In genomic region chr17:27430882-27431491, GRCh38 we compare ENCODE assay signal across 8 cellular contexts. TPM values are rescaled to one million over a fixed set of nuclear protein-coding genes. Genes with fewer than 3 reads are reported as not detected.
DNase-seq lines count a peak whose midpoint lies in the region; ATAC-seq and TF ChIP-seq lines count a peak whose summit lies in the region.

No MANE protein-coding gene starts in this region.

- WGBS in hepatocyte (ENCODE audit: low lambda C conversion rate, missing lambda C conversion rate) = 81% methylated on average over 10 of the region's 10 CpGs

- H3K79me2 ChIP-seq in HCT116 (ENCODE audit: insufficient read depth, low read length) = no peaks in the 10 kb centered on the region
- H3K79me2 ChIP-seq in hepatocyte = no peaks in the 10 kb centered on the region

- intact Hi-C loops in HCT116 (cut with micrococcal nuclease) = loop anchor here (2.0 kb wide), 2 partner anchors 78 to 194 kb away; no protein-coding TSS in a partner anchor
- intact Hi-C loops in upper lobe of right lung (cut with DNase I) = no loop called here

- no peak for TF ChIP-seq POLR2A in HCT116 (IDR thresholded peaks at IDR 0.05; ENCODE audit: borderline replicate concordance, extremely low read depth, insufficient read depth, insufficient read length)

- H3K4me1 Mint-ChIP-seq in WTC11 = no peaks in the 10 kb centered on the region

- H3K36me3 ChIP-seq in HCT116 (ENCODE audit: control insufficient read depth in 1 of 2, insufficient read depth in 2 of 2, low read length in 2 of 2) = no peaks in the 10 kb centered on the region
- H3K36me3 ChIP-seq in hepatocyte (replicated peaks; ENCODE audit: insufficient read depth, low read depth) = no peaks in the 10 kb centered on the region
- no peaks in the 10 kb centered on the region for H3K36me3 ChIP-seq in upper lobe of right lung

- H4K20me1 ChIP-seq in HCT116 (ENCODE audit: insufficient read depth) = no peaks in the 10 kb centered on the region
- no peaks in the 10 kb centered on the region for H4K20me1 ChIP-seq in hepatocyte (ENCODE audit: insufficient read depth, poor library complexity, severe bottlenecking)

- no peaks in the 10 kb centered on the region for H3K4me1 ChIP-seq in HCT116 (ENCODE audit: control insufficient read depth in 1 of 2, insufficient read depth in 2 of 2, low read length in 2 of 2)
- no peaks in the 10 kb centered on the region for H3K4me1 ChIP-seq in hepatocyte (ENCODE audit: insufficient read depth)
- H3K4me1 ChIP-seq in upper lobe of right lung = no peaks in the 10 kb centered on the region

- no peak overlapping the region for H3K9ac ChIP-seq in HCT116 (ENCODE audit: low read length)

- no peaks in the 10 kb centered on the region for H3K27me3 Mint-ChIP-seq in WTC11 (ENCODE audit: low read depth)

- no peaks in the 10 kb centered on the region for H3K9me2 ChIP-seq in HCT116 (ENCODE audit: insufficient read depth)
- H3K9me2 ChIP-seq in hepatocyte (replicated peaks; ENCODE audit: insufficient read depth) = no peaks in the 10 kb centered on the region

- peaks cover 5% of the 10 kb centered on the region for H3K9me3 Mint-ChIP-seq in WTC11

- RAD21 ChIA-PET in HCT116 (lab: Charles Lee; ENCODE audit: low non-redundant PET in 1 of 2, low total read pairs in 2 of 2, uncharacterized antibody in 2 of 2, unreplicated experiment in 2 of 2) = no interaction called here

- TF ChIP-seq CTCF in AG09309 (IDR thresholded peaks at IDR 0.05; ENCODE audit: control insufficient read depth, insufficient read depth, low read depth, low read length, missing control alignments) (peak; percentile 76), HCT116 (IDR thresholded peaks at IDR 0.05 in 2 of 3, conservative IDR thresholded peaks at IDR 0.05 in 1 of 3; ENCODE audit: borderline replicate concordance in 1 of 3, insufficient read depth in 1 of 3, low read depth in 2 of 3, low read length in 2 of 3) (peak; percentile 59 to 81 (median 66); a peak in 5 of 6 replicates), WTC11 (IDR thresholded peaks at IDR 0.05) (peak; percentile 39), hepatocyte (IDR thresholded peaks at IDR 0.05; ENCODE audit: poor library complexity) (peak; percentile 46), upper lobe of right lung (IDR thresholded peaks at IDR 0.05) (peak; percentile 55)

- H3K27me3 ChIP-seq in HCT116 (ENCODE audit: insufficient read depth, low read length) = no peaks in the 10 kb centered on the region
- H3K27me3 ChIP-seq in hepatocyte = no peaks in the 10 kb centered on the region
- no peaks in the 10 kb centered on the region for H3K27me3 ChIP-seq in upper lobe of right lung

- TF ChIP-seq RAD21 in HCT116 (IDR thresholded peaks at IDR 0.05; ENCODE audit: low read depth) = peak; percentile 66

- DNase-seq in AG09309 (ENCODE audit: low read depth) = no peak
- DNase-seq in HCT116 (ENCODE audit: low read depth, low spot score) = peak; percentile 28
- peak; percentile 62 for DNase-seq in WTC11 (ENCODE audit: low spot score)
- peak; percentile 52 for DNase-seq in hepatocyte (ENCODE audit: low spot score)
- DNase-seq in upper lobe of right lung = peak; percentile 69
- DNase-seq in NCI-H1048 (lab: John Stamatoyannopoulos, UW) = no peak
- DNase-seq in stimulated activated CD4-positive, alpha-beta T cell treated with anti-CD3 and anti-CD28 coated beads, Interleukin-4, amount 100 ng/mL, for 24 hours = no peak

- no peak overlapping the region for H3K27ac Mint-ChIP-seq in WTC11

- no peak overlapping the region for H2AFZ ChIP-seq in HCT116 (ENCODE audit: low read depth, low read length, poor library complexity, severe bottlenecking)
- H2AFZ ChIP-seq in hepatocyte = no peak overlapping the region

- H3K9me3 ChIP-seq in HCT116 (ENCODE audit: control insufficient read depth in 1 of 2, insufficient read depth in 1 of 2, low read depth in 1 of 2, low read length in 2 of 2) (no peaks in the 10 kb centered on the region), hepatocyte (ENCODE audit: low read depth) (no peaks in the 10 kb centered on the region), upper lobe of right lung (no peaks in the 10 kb centered on the region)

- H3K4me3 Mint-ChIP-seq in WTC11 = no peak overlapping the region

- no TSS peak for BruUV-seq in HCT116 (replicated peaks; lab: Mats Ljungman, UMichigan)

- no peak overlapping the region for H3K4me3 ChIP-seq in AG09309 (ENCODE audit: control insufficient read depth, low read depth, low read length)
- H3K4me3 ChIP-seq in HCT116 (replicated peaks in 1 of 2; ENCODE audit: low read depth in 1 of 2, low read length in 2 of 2) = no peak overlapping the region
- no peak overlapping the region for H3K4me3 ChIP-seq in hepatocyte
- no peak overlapping the region for H3K4me3 ChIP-seq in upper lobe of right lung

- POLR2A ChIA-PET in HCT116 (lab: Charles Lee) (no interaction called here), WTC11 (lab: Charles Lee) (no interaction called here)

- H3K27ac ChIP-seq in HCT116 (ENCODE audit: low read depth, low read length) (no peak overlapping the region), hepatocyte (no peak overlapping the region), upper lobe of right lung (no peak overlapping the region)

- H3K36me3 Mint-ChIP-seq in WTC11 = no peaks in the 10 kb centered on the region

- CTCF ChIA-PET in HCT116 (lab: Charles Lee) (interaction anchor here (0.9 to 1.7 kb wide), 4 partner anchors 25 to 194 kb away, joined by 3 to 9 read pairs (median 5); partner anchors contain the start of gene KSR1), WTC11 (lab: Charles Lee) (interaction anchor here (0.9 to 2.4 kb wide), 9 partner anchors 8 to 224 kb away, joined by 3 to 7 read pairs (median 4); partner anchors contain the start of gene KSR1)

- ATAC-seq in HCT116 = peak; percentile 99
- peak; percentile 86 for ATAC-seq in WTC11
- ATAC-seq in upper lobe of right lung = peak; percentile 79
- ATAC-seq in HG02623 (IDR thresholded peaks at IDR 0.05; ENCODE audit: unreplicated experiment) = no peak

- H3K4me2 ChIP-seq in HCT116 (ENCODE audit: low read length) (no peak overlapping the region), hepatocyte (no peak overlapping the region)

TF ChIP-seq in HCT116, 20 proteins besides CTCF, POLR2A, EP300 and RAD21 (continues in another document):
- no peak for TF ChIP-seq ELF1 (IDR thresholded peaks at IDR 0.05; ENCODE audit: borderline replicate concordance, low read depth)
- no peak for TF ChIP-seq ATF3 (IDR thresholded peaks at IDR 0.05)
- TF ChIP-seq CEBPB (IDR thresholded peaks at IDR 0.05; ENCODE audit: low read depth) = no peak
- no peak for TF ChIP-seq EZH2 (IDR thresholded peaks at IDR 0.05)
- TF ChIP-seq EZH2phosphoT487 (IDR thresholded peaks at IDR 0.05; ENCODE audit: borderline replicate concordance) = no peak
- no peak for TF ChIP-seq JUND (IDR thresholded peaks at IDR 0.05)
- no peak for TF ChIP-seq EGR1 (IDR thresholded peaks at IDR 0.05; ENCODE audit: low read depth)
- no peak for TF ChIP-seq ZNF274 (IDR thresholded peaks at IDR 0.05; ENCODE audit: low read depth, low read length)
- no peak for TF ChIP-seq SIN3A (IDR thresholded peaks at IDR 0.05; ENCODE audit: low read depth)
- TF ChIP-seq ZFX (IDR thresholded peaks at IDR 0.05) = no peak
- no peak for TF ChIP-seq SRF (IDR thresholded peaks at IDR 0.05; ENCODE audit: low read depth)
- TF ChIP-seq CBX3 (IDR thresholded peaks at IDR 0.05; ENCODE audit: low read depth) = no peak
- TF ChIP-seq SP1 (IDR thresholded peaks at IDR 0.05; ENCODE audit: low read depth) = no peak

TF ChIP-seq in WTC11, 78 proteins besides CTCF, POLR2A, EP300 and RAD21:
- TF ChIP-seq ZNF671 (CRISPR knock-in tag; IDR thresholded peaks at IDR 0.05) = no peak
- no peak for TF ChIP-seq ZNF396 (CRISPR knock-in tag; IDR thresholded peaks at IDR 0.05; ENCODE audit: borderline replicate concordance)
- TF ChIP-seq KAT7 (CRISPR knock-in tag; IDR thresholded peaks at IDR 0.05; ENCODE audit: borderline replicate concordance) = no peak
- TF ChIP-seq, protein P1, sequence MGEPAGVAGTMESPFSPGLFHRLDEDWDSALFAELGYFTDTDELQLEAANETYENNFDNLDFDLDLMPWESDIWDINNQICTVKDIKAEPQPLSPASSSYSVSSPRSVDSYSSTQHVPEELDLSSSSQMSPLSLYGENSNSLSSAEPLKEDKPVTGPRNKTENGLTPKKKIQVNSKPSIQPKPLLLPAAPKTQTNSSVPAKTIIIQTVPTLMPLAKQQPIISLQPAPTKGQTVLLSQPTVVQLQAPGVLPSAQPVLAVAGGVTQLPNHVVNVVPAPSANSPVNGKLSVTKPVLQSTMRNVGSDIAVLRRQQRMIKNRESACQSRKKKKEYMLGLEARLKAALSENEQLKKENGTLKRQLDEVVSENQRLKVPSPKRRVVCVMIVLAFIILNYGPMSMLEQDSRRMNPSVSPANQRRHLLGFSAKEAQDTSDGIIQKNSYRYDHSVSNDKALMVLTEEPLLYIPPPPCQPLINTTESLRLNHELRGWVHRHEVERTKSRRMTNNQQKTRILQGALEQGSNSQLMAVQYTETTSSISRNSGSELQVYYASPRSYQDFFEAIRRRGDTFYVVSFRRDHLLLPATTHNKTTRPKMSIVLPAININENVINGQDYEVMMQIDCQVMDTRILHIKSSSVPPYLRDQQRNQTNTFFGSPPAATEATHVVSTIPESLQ (CRISPR knock-in tag; IDR thresholded peaks at IDR 0.05) = no peak
- TF ChIP-seq GRHL2 (CRISPR knock-in tag; IDR thresholded peaks at IDR 0.05; ENCODE audit: insufficient replicate concordance, severe bottlenecking) = no peak
- TF ChIP-seq, protein P2, sequence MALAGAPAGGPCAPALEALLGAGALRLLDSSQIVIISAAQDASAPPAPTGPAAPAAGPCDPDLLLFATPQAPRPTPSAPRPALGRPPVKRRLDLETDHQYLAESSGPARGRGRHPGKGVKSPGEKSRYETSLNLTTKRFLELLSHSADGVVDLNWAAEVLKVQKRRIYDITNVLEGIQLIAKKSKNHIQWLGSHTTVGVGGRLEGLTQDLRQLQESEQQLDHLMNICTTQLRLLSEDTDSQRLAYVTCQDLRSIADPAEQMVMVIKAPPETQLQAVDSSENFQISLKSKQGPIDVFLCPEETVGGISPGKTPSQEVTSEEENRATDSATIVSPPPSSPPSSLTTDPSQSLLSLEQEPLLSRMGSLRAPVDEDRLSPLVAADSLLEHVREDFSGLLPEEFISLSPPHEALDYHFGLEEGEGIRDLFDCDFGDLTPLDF (CRISPR knock-in tag; IDR thresholded peaks at IDR 0.05) = no peak
- no peak for TF ChIP-seq MLX (CRISPR knock-in tag; IDR thresholded peaks at IDR 0.05)

RNA-seq across cellular contexts. Expression of gene KSR1, which starts 25.3 kb away (rescaled TPM):
- total RNA-seq in HCT116 (2021; ENCODE audit: unreplicated experiment) = 16.5 TPM
- polyA plus RNA-seq in HCT116 (2012) = 15.3 and 18.7 TPM in 2 replicates
- 38.0 to 45.5 TPM (median 39.7 TPM) in 3 replicates for total RNA-seq in WTC11 (2021)
- total RNA-seq in hepatocyte = 19.9 and 32.6 TPM in 2 replicates
- 16.2 and 23.8 TPM in 2 replicates for polyA plus RNA-seq in hepatocyte
- total RNA-seq in upper lobe of right lung = 52.5 TPM

Comparison
In these comparisons a context has a peak if more than half of its experiments do, and no peak if none do; other contexts are left out.
1. DNase-seq: peak in HCT116 (single experiment), WTC11 (single experiment), hepatocyte (single experiment) and upper lobe of right lung (single experiment); none in AG09309 (single experiment), NCI-H1048 (single experiment) and stimulated activated CD4-positive, alpha-beta T cell treated with anti-CD3 and anti-CD28 coated beads, Interleukin-4, amount 100 ng/mL, for 24 hours (single experiment).
2. Peak in every context shown above with its lines, with median percentiles within 50 percentile points of each other: CTCF ChIP-seq.